Comparison of ENCODE assay signal across 16 cellular contexts in the genomic region with DNA sequence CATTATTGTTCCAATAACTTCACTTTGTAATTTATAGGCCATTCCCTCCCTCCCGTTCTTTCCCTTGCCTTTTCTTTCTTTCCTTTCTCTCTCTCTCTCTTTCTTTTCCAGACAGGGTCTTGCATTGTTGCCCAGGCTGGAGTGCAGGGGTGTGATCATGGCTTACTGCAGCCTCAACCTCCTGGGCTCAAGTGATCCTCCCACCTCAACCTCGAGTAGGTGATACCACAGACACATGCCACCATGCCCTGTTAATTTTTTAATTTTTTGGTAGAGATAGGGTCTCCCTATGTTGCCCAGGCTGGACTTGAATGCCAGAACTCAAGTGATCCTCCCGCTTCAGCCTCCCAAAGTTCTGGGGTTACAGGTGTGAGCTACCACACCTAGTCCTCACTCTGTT.
"Had no signal": no experiment of that assay in that cellular context is flagged by ENCODE, and none has a peak within 500 bp of the region (broad histone marks: within the 10 kb centered on the region; RNA-seq: fewer than 3 reads in every experiment).

No MANE protein-coding gene starts in this region.

- H3K9me3 ChIP-seq: MG63, SK-N-SH had no signal

- DNase-seq: KBM-7, MG63, NCI-H1092, NCI-H1105 treated with DMSO at 0.1 percent for 48 hours, NCI-H1417 treated with DMSO at 0.1 percent for 48 hours, NCI-H146, NCI-H1694 treated with DMSO at 0.1 percent for 48 hours, NCI-H1930, NCI-H2081, NCI-H2107, NCI-H2227 treated with DMSO at 0.1 percent for 48 hours, NCI-H524, NCI-H748 treated with DMSO at 0.1 percent for 48 hours, Right ventricle myocardium superior, RPMI8226, SK-N-SH had no signal

- H3K9ac ChIP-seq: SK-N-SH had no signal

- H3K4me3 ChIP-seq: MG63 had no signal

- H3K9me2 ChIP-seq: SK-N-SH had no signal

- H3K36me3 ChIP-seq: MG63 had no signal

- H3K4me2 ChIP-seq: SK-N-SH had no signal

- H3K27me3 ChIP-seq: MG63 had no signal
